11 cellular contexts compared by ENCODE assay signal in the genomic region with DNA sequence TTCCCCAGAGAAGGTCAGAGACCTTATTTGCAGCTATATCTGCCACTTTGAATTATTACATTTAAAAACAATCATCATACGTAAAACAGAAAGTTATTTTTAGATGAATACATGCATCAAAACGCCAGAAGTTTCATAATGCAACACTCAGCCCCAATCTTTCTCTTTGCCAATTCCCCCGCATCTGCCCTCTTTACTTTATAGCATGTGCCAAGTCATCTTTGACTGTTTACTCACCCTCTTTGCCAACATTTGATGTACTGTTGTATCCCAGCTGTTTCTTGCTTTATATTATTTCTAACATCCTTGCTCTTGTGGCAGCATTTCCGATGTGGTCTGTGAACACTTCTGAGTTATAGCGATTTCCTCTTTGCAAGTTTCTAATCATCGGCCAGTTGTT.
DNase-seq lines count a peak whose midpoint lies in the region; ATAC-seq and TF ChIP-seq lines count a peak whose summit lies in the region.
"Had no signal": no experiment of that assay in that cellular context is flagged by ENCODE, and none has a peak within 500 bp of the region (broad histone marks: within the 10 kb centered on the region; RNA-seq: fewer than 3 reads in every experiment).

No MANE protein-coding gene starts in this region.

- no peaks in the 10 kb centered on the region for H3K9me3 Mint-ChIP-seq in activated B cell treated with CpG ODN at 0.5 μM for 24 hours
- H3K9me3 Mint-ChIP-seq: activated CD4-positive, alpha-beta memory T cell treated with anti-CD3 and anti-CD28 coated beads for 36 hours had no signal

- H3K9me3 ChIP-seq in ovary (no peaks in the 10 kb centered on the region), hepatocyte (ENCODE audit: low read depth) (no peaks in the 10 kb centered on the region)
- H3K9me3 ChIP-seq: Peyer's patch had no signal

- H3K27ac Mint-ChIP-seq in activated B cell treated with CpG ODN at 0.5 μM for 24 hours = no peak overlapping the region
- H3K27ac Mint-ChIP-seq: activated CD4-positive, alpha-beta memory T cell treated with anti-CD3 and anti-CD28 coated beads for 36 hours had no signal

- H3K36me3 ChIP-seq in ovary = no peaks in the 10 kb centered on the region
- H3K36me3 ChIP-seq in hepatocyte (replicated peaks; ENCODE audit: insufficient read depth, low read depth) = no peaks in the 10 kb centered on the region

- no peak overlapping the region for H3K4me2 ChIP-seq in hepatocyte

- H3K27me3 ChIP-seq in ovary (no peaks in the 10 kb centered on the region), hepatocyte (no peaks in the 10 kb centered on the region)
- H3K27me3 ChIP-seq: Peyer's patch had no signal

- peaks cover 10% of the 10 kb centered on the region for H3K27me3 Mint-ChIP-seq in activated B cell treated with CpG ODN at 0.5 μM for 24 hours
- H3K27me3 Mint-ChIP-seq: activated CD4-positive, alpha-beta memory T cell treated with anti-CD3 and anti-CD28 coated beads for 36 hours had no signal

- no peaks in the 10 kb centered on the region for H3K36me3 Mint-ChIP-seq in activated B cell treated with CpG ODN at 0.5 μM for 24 hours (ENCODE audit: low read depth)

- DNase-seq in AG20443 (ENCODE audit: low spot score) = peak; percentile 48
- DNase-seq in activated B cell treated with CpG ODN at 0.5 μM for 24 hours = no peak
- peak; percentile 39 for DNase-seq in myocyte (ENCODE audit: low read depth)
- DNase-seq in ovary = no peak
- no peak for DNase-seq in hepatocyte (ENCODE audit: low spot score)
- no peak for DNase-seq in Right ventricle myocardium superior
- DNase-seq: activated CD4-positive, alpha-beta memory T cell treated with anti-CD3 and anti-CD28 coated beads for 36 hours; central memory CD4-positive, alpha-beta T cell; Peyer's patch had no signal

- no peak for TF ChIP-seq POLR2A in ovary (IDR thresholded peaks at IDR 0.05)

- intact Hi-C loops in activated B cell treated with CpG ODN at 0.5 μM for 24 hours (cut with micrococcal nuclease) = no loop called here
- intact Hi-C loops in ovary (cut with DNase I) = no loop called here
- intact Hi-C loops in Right ventricle myocardium superior (cut with DNase I) = no loop called here

- H3K27ac ChIP-seq in ovary = no peak overlapping the region
- no peak overlapping the region for H3K27ac ChIP-seq in hepatocyte

- peaks cover 9% of the 10 kb centered on the region for H3K4me1 ChIP-seq in ovary (ENCODE audit: insufficient read depth)
- no peaks in the 10 kb centered on the region for H3K4me1 ChIP-seq in hepatocyte (ENCODE audit: insufficient read depth)

- peaks cover 9% of the 10 kb centered on the region for H3K4me1 Mint-ChIP-seq in activated B cell treated with CpG ODN at 0.5 μM for 24 hours

- TF ChIP-seq CTCF in activated B cell treated with CpG ODN at 0.5 μM for 24 hours (IDR thresholded peaks at IDR 0.05) = no peak
- TF ChIP-seq CTCF in ovary (IDR thresholded peaks at IDR 0.05) = no peak
- TF ChIP-seq CTCF in hepatocyte (IDR thresholded peaks at IDR 0.05; ENCODE audit: poor library complexity) = no peak

- H3K9me2 ChIP-seq in hepatocyte (replicated peaks; ENCODE audit: insufficient read depth) = no peaks in the 10 kb centered on the region

- H4K20me1 ChIP-seq in hepatocyte (ENCODE audit: insufficient read depth, poor library complexity, severe bottlenecking) = no peaks in the 10 kb centered on the region

- CTCF ChIA-PET in activated B cell treated with CpG ODN at 0.5 μM for 24 hours (lab: Charles Lee) = no interaction called here

- POLR2A ChIA-PET in activated B cell treated with CpG ODN at 0.5 μM for 24 hours (lab: Charles Lee) = no interaction called here

- H3K4me3 Mint-ChIP-seq in activated B cell treated with CpG ODN at 0.5 μM for 24 hours = peak overlapping the region; percentile 65
- H3K4me3 Mint-ChIP-seq: activated CD4-positive, alpha-beta memory T cell treated with anti-CD3 and anti-CD28 coated beads for 36 hours had no signal

- H2AFZ ChIP-seq in hepatocyte = no peak overlapping the region

- no peaks in the 10 kb centered on the region for H3K79me2 ChIP-seq in hepatocyte

- ATAC-seq in GM21825 (IDR thresholded peaks at IDR 0.05; ENCODE audit: unreplicated experiment) = peak; percentile 50
- ATAC-seq in activated B cell treated with CpG ODN at 0.5 μM for 24 hours (ENCODE audit: low read depth) = no peak
- no peak for ATAC-seq in Right ventricle myocardium superior (ENCODE audit: poor library complexity)
- no peak for ATAC-seq in GM21367 (IDR thresholded peaks at IDR 0.05; ENCODE audit: unreplicated experiment)

- H3K4me3 ChIP-seq in ovary = no peak overlapping the region
- H3K4me3 ChIP-seq in hepatocyte = no peak overlapping the region
- H3K4me3 ChIP-seq: Peyer's patch had no signal

- no peak for TF ChIP-seq EP300 in ovary (IDR thresholded peaks at IDR 0.05)

- 15 to 22% (median 21%) methylated on average over 6 of the region's 6 CpGs for WGBS in ovary, 3 donors
- WGBS in hepatocyte (ENCODE audit: low lambda C conversion rate, missing lambda C conversion rate) = 82% methylated on average over 6 of the region's 6 CpGs

Comparison
In these comparisons a context has a peak if more than half of its experiments do, and no peak if none do; other contexts are left out.
1. DNase-seq: peak in AG20443 (single experiment) and myocyte (single experiment); none in activated B cell treated with CpG ODN at 0.5 μM for 24 hours (single experiment), ovary (0 of 5), hepatocyte (single experiment) and Right ventricle myocardium superior (single experiment).